Comparison of ENCODE assay signal across 8 cellular contexts in genomic region chr7:154871483-154871882, GRCh38.
"Had no signal": no experiment of that assay in that cellular context is flagged by ENCODE, and none has a peak within 500 bp of the region (broad histone marks: within the 10 kb centered on the region; RNA-seq: fewer than 3 reads in every experiment).

No MANE protein-coding gene starts in this region.

- H3K9me3 ChIP-seq: uterus had no signal

- ATAC-seq: left colon had no signal

- H3K27me3 ChIP-seq: brain microvascular endothelial cell, dorsolateral prefrontal cortex, uterus had no signal

- H3K4me3 ChIP-seq: dorsolateral prefrontal cortex, uterus had no signal

- H3K4me1 ChIP-seq: uterus had no signal

- DNase-seq: brain microvascular endothelial cell; glutamatergic neuron; left colon; occipital lobe; stimulated activated CD4-positive, alpha-beta T cell treated with anti-CD3 and anti-CD28 coated beads, Interleukin-15, amount 100 ng/mL, for 24 hours; stimulated activated CD4-positive, alpha-beta T cell treated with anti-CD3 and anti-CD28 coated beads, Interleukin-4, amount 100 ng/mL, for 4 hours; uterus had no signal

- H3K27ac ChIP-seq: brain microvascular endothelial cell, uterus had no signal

- H3K36me3 ChIP-seq: brain microvascular endothelial cell, uterus had no signal
